8 cellular contexts compared by ENCODE assay signal in genomic region chr22:46737105-46737975, GRCh38. TPM values are rescaled to one million over a fixed set of nuclear protein-coding genes. Genes with fewer than 3 reads are reported as not detected.
A peak's percentile ranks its signal among the peaks of the same experiment; 100 is the strongest.
DNase-seq lines count a peak whose midpoint lies in the region; ATAC-seq and TF ChIP-seq lines count a peak whose summit lies in the region.

No MANE protein-coding gene starts in this region.

- H3K4me1 Mint-ChIP-seq in CD8-positive, alpha-beta T cell (ENCODE audit: low read depth), result peaks cover 49% of the 10 kb centered on the region

- peak; percentile 25 for ATAC-seq in CD8-positive, alpha-beta T cell
- ATAC-seq in GM21737 (IDR thresholded peaks at IDR 0.05; ENCODE audit: unreplicated experiment), result peak; percentile 21
- peak; percentile 32 for ATAC-seq in gastroesophageal sphincter
- ATAC-seq in GM18858 (IDR thresholded peaks at IDR 0.05; ENCODE audit: unreplicated experiment), result no peak
- ATAC-seq in GM21825 (IDR thresholded peaks at IDR 0.05; ENCODE audit: unreplicated experiment), result no peak

- peak overlapping the region; percentile 99 for H3K27ac Mint-ChIP-seq in CD8-positive, alpha-beta T cell

- no peaks in the 10 kb centered on the region for H3K9me3 ChIP-seq in CD8-positive, alpha-beta T cell (ENCODE audit: low read length)
- no peaks in the 10 kb centered on the region for H3K9me3 ChIP-seq in NT2/D1 (ENCODE audit: insufficient read depth, low read length)
- no peaks in the 10 kb centered on the region for H3K9me3 ChIP-seq in gastroesophageal sphincter
- no peaks in the 10 kb centered on the region for H3K9me3 ChIP-seq in osteoblast (ENCODE audit: low read depth, low read length)

- peak overlapping the region; percentile 59 for H3K4me3 ChIP-seq in CD8-positive, alpha-beta T cell (ENCODE audit: low read depth, low read length)
- H3K4me3 ChIP-seq in NT2/D1 (ENCODE audit: insufficient read length, low read depth) (peak overlapping the region; percentile 67), gastroesophageal sphincter (peak overlapping the region; percentile 72 to 99), osteoblast (ENCODE audit: insufficient read depth, low read length) (peak overlapping the region; percentile 78)

- peak overlapping the region; percentile 89 for H3K4me2 ChIP-seq in osteoblast (ENCODE audit: insufficient read depth, low read length)

- H3K4me3 Mint-ChIP-seq in CD8-positive, alpha-beta T cell, result peak overlapping the region; percentile 99

- peak overlapping the region; percentile 79 for H3K9ac ChIP-seq in NT2/D1 (ENCODE audit: insufficient read length, low read depth)

- peaks cover 3% of the 10 kb centered on the region for H3K36me3 ChIP-seq in CD8-positive, alpha-beta T cell (ENCODE audit: insufficient read depth, low read length)
- H3K36me3 ChIP-seq in NT2/D1 (ENCODE audit: insufficient read depth, insufficient read length, low read length), result peaks cover 11% of the 10 kb centered on the region
- H3K36me3 ChIP-seq in gastroesophageal sphincter, result no peaks in the 10 kb centered on the region
- no peaks in the 10 kb centered on the region for H3K36me3 ChIP-seq in osteoblast (ENCODE audit: insufficient read depth, low read length)

- no peak for TF ChIP-seq EP300 in gastroesophageal sphincter (IDR thresholded peaks at IDR 0.05)

- no peaks in the 10 kb centered on the region for H3K9me3 Mint-ChIP-seq in CD8-positive, alpha-beta T cell

- POLR2A ChIA-PET in CD8-positive, alpha-beta T cell (lab: Charles Lee), result interaction anchor here (2.6 to 2.7 kb wide), 2 partner anchors 12 to 25 kb away, joined by 18 to 19 read pairs; partner anchors contain the start of gene TBC1D22A

- no peak for TF ChIP-seq POLR2A in gastroesophageal sphincter (IDR thresholded peaks at IDR 0.05)

- WGBS in gastroesophageal sphincter (ENCODE audit: low coverage in 1 of 2), 2 donors, result 20 to 47% methylated on average over 3 to 8 of the region's 53 CpGs

- TF ChIP-seq CTCF in CD8-positive, alpha-beta T cell (IDR thresholded peaks at IDR 0.05), result no peak
- TF ChIP-seq CTCF in gastroesophageal sphincter (IDR thresholded peaks at IDR 0.05) (peak in 1 of 4 experiments; percentile 29), osteoblast (IDR thresholded peaks at IDR 0.05; ENCODE audit: extremely low read depth, low read depth, low read length) (no peak)

- no peak overlapping the region for H2AFZ ChIP-seq in osteoblast (ENCODE audit: low read length)

- H3K36me3 Mint-ChIP-seq in CD8-positive, alpha-beta T cell, result peaks cover 23% of the 10 kb centered on the region

- H3K4me1 ChIP-seq in CD8-positive, alpha-beta T cell (ENCODE audit: insufficient read depth, low read length), result peaks cover 49% of the 10 kb centered on the region
- H3K4me1 ChIP-seq in NT2/D1 (ENCODE audit: insufficient read depth, insufficient read length) (peaks cover 16% of the 10 kb centered on the region), gastroesophageal sphincter (peaks cover 0 to 71% (median 47%) of the 10 kb centered on the region in 3 donors), osteoblast (ENCODE audit: insufficient read depth, low read length) (peaks cover 29% of the 10 kb centered on the region)

- peaks cover 64% of the 10 kb centered on the region for H3K79me2 ChIP-seq in osteoblast (ENCODE audit: insufficient read depth, low read length)

- peak in 6 of 7 experiments; percentile 12 to 71 (median 53) for DNase-seq in CD8-positive, alpha-beta T cell
- DNase-seq in NT2/D1 (ENCODE audit: low read depth, low spot score) (no peak), osteoblast (ENCODE audit: insufficient read length, low spot score, missing footprints) (peak; percentile 93)
- DNase-seq in activated naive CD4-positive, alpha-beta T cell treated with Interleukin-2 at 50 U/mL for 16 hours, result peak; percentile 53

- no peaks in the 10 kb centered on the region for H3K27me3 ChIP-seq in CD8-positive, alpha-beta T cell (ENCODE audit: insufficient read depth, low read length)
- no peaks in the 10 kb centered on the region for H3K27me3 ChIP-seq in NT2/D1 (ENCODE audit: insufficient read depth, insufficient read length)
- H3K27me3 ChIP-seq in gastroesophageal sphincter, result no peaks in the 10 kb centered on the region
- no peaks in the 10 kb centered on the region for H3K27me3 ChIP-seq in osteoblast (ENCODE audit: insufficient read depth, low read length)

- intact Hi-C loops in CD8-positive, alpha-beta T cell (cut with DNase I, micrococcal nuclease), result loop anchor here in 1 of 2 experiments (1.0 to 10.0 kb wide), 3 partner anchors 63 to 145 kb away; no protein-coding TSS in a partner anchor

- H4K20me1 ChIP-seq in osteoblast (ENCODE audit: insufficient read depth, low read length), result peaks cover 25% of the 10 kb centered on the region

- H3K27ac ChIP-seq in CD8-positive, alpha-beta T cell (ENCODE audit: low read depth, low read length), result peak overlapping the region; percentile 59
- H3K27ac ChIP-seq in gastroesophageal sphincter, result peak overlapping the region; percentile 55 to 96 (median 93)
- no peak overlapping the region for H3K27ac ChIP-seq in osteoblast (ENCODE audit: low read depth, low read length)

- CTCF ChIA-PET in CD8-positive, alpha-beta T cell (lab: Charles Lee), result interaction anchor here (2.1 kb wide), 1 partner anchor 65 kb away, joined by 17 read pairs; no protein-coding TSS in a partner anchor

- H3K27me3 Mint-ChIP-seq in CD8-positive, alpha-beta T cell (ENCODE audit: low read depth), result no peaks in the 10 kb centered on the region

RNA-seq across cellular contexts. Expression of gene CERK, which starts 0.7 kb away (rescaled TPM):
- total RNA-seq in CD8-positive, alpha-beta T cell, result 10 to 100 TPM; 93.5 to 95.0 TPM
- 10 to 100 TPM; 44.6 to 55.9 (median 45.6) TPM for total RNA-seq in gastroesophageal sphincter
- total RNA-seq in osteoblast, result 27.7 and 28.2 TPM in 2 replicates

RNA-seq across cellular contexts. Expression of gene TBC1D22A, which starts 25.1 kb away (rescaled TPM):
- total RNA-seq in CD8-positive, alpha-beta T cell, result 10 to 100 TPM; 21.8 to 27.4 TPM
- total RNA-seq in gastroesophageal sphincter (10 to 100 TPM; 16.2 to 22.2 (median 17.8) TPM), osteoblast (17.7 and 18.9 TPM in 2 replicates)

Comparison
In these comparisons a context has a peak if more than half of its experiments do, and no peak if none do; other contexts are left out.
1. ATAC-seq: peak in CD8-positive, alpha-beta T cell (single experiment), GM21737 (single experiment) and gastroesophageal sphincter (single experiment); none in GM18858 (single experiment) and GM21825 (single experiment).
2. Peak in every context shown above with its lines, with median percentiles within 50 percentile points of each other: H3K4me3 ChIP-seq.